1 cellular context compared by ENCODE assay signal in genomic region chr15:81930582-81931369, GRCh38.
TF ChIP-seq lines count a peak whose summit lies in the region.

No MANE protein-coding gene starts in this region.

TF ChIP-seq in K562, 482 proteins besides CTCF, POLR2A, EP300 and RAD21 (continued from another document and continues in another):
- TF ChIP-seq, protein P1, sequence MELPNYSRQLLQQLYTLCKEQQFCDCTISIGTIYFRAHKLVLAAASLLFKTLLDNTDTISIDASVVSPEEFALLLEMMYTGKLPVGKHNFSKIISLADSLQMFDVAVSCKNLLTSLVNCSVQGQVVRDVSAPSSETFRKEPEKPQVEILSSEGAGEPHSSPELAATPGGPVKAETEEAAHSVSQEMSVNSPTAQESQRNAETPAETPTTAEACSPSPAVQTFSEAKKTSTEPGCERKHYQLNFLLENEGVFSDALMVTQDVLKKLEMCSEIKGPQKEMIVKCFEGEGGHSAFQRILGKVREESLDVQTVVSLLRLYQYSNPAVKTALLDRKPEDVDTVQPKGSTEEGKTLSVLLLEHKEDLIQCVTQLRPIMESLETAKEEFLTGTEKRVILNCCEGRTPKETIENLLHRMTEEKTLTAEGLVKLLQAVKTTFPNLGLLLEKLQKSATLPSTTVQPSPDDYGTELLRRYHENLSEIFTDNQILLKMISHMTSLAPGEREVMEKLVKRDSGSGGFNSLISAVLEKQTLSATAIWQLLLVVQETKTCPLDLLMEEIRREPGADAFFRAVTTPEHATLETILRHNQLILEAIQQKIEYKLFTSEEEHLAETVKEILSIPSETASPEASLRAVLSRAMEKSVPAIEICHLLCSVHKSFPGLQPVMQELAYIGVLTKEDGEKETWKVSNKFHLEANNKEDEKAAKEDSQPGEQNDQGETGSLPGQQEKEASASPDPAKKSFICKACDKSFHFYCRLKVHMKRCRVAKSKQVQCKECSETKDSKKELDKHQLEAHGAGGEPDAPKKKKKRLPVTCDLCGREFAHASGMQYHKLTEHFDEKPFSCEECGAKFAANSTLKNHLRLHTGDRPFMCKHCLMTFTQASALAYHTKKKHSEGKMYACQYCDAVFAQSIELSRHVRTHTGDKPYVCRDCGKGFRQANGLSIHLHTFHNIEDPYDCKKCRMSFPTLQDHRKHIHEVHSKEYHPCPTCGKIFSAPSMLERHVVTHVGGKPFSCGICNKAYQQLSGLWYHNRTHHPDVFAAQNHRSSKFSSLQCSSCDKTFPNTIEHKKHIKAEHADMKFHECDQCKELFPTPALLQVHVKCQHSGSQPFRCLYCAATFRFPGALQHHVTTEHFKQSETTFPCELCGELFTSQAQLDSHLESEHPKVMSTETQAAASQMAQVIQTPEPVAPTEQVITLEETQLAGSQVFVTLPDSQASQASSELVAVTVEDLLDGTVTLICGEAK (IDR thresholded peaks at IDR 0.05): no peak
- TF ChIP-seq, protein P1 (CRISPR knock-in tag; IDR thresholded peaks at IDR 0.05): no peak
- TF ChIP-seq DACH1 (IDR thresholded peaks at IDR 0.05; ENCODE audit: partially characterized antibody) (no peak), ARNT (IDR thresholded peaks at IDR 0.05) (no peak), SMAD1 (IDR thresholded peaks at IDR 0.05; ENCODE audit: low read depth, low read length, partially characterized antibody) (no peak), MLLT1 (IDR thresholded peaks at IDR 0.05) (no peak), SRSF7 (optimal IDR thresholded peaks at IDR 0.05; ENCODE audit: low read depth, low read length) (no peak), ZNF639 (CRISPR knock-in tag; conservative IDR thresholded peaks at IDR 0.05 in 1 of 2, IDR thresholded peaks at IDR 0.05 in 1 of 2) (no peak), SIN3A (IDR thresholded peaks at IDR 0.05; ENCODE audit: borderline replicate concordance in 2 of 2, control insufficient read depth in 1 of 2, low read depth in 2 of 2, low read length in 2 of 2) (no peak), DPF2 (IDR thresholded peaks at IDR 0.05) (peak; percentile 17; the same call in 1 of the 2 replicates), NRF1 (conservative IDR thresholded peaks at IDR 0.05 in 1 of 2, IDR thresholded peaks at IDR 0.05 in 1 of 2) (no peak), TARDBP (IDR thresholded peaks at IDR 0.05) (no peak), RNF2 (IDR thresholded peaks at IDR 0.05) (no peak), FOXM1 (IDR thresholded peaks at IDR 0.05; ENCODE audit: low read depth) (no peak), FOXM1 (CRISPR knock-in tag; IDR thresholded peaks at IDR 0.05; ENCODE audit: low read depth) (no peak), GATA2 (CRISPR knock-in tag; IDR thresholded peaks at IDR 0.05) (no peak), NFATC3 (IDR thresholded peaks at IDR 0.05) (no peak), CEBPZ (IDR thresholded peaks at IDR 0.05; ENCODE audit: borderline replicate concordance, low read depth, low read length) (no peak), ZBTB33 (CRISPR knock-in tag; IDR thresholded peaks at IDR 0.05) (peak; percentile 27; the same call in 1 of the 2 replicates)
- TF ChIP-seq, protein P2, sequence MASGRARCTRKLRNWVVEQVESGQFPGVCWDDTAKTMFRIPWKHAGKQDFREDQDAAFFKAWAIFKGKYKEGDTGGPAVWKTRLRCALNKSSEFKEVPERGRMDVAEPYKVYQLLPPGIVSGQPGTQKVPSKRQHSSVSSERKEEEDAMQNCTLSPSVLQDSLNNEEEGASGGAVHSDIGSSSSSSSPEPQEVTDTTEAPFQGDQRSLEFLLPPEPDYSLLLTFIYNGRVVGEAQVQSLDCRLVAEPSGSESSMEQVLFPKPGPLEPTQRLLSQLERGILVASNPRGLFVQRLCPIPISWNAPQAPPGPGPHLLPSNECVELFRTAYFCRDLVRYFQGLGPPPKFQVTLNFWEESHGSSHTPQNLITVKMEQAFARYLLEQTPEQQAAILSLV (tag; IDR thresholded peaks at IDR 0.05): no peak
